Comparison of ENCODE assay signal across 10 cellular contexts in the genomic region with DNA sequence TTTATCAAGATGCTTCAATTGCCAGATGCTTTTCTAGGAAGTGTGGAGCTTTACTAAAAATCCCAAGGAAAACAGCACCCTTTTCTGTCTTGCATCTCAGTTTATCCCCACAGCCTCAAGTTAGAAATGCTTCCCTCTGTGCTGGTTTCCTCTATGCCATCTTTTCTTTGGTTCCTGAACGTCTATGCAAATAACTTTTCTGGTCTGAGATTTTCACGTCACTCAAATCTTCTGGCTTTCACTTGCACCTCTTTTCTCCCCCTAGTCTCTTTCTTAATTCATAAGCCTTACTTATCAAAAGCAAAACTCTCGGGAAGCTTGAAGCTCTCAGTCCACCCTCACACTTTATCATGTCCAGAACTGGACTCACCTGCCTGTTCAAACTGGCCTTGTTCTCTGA. TPM values are rescaled to one million over a fixed set of nuclear protein-coding genes. Genes with fewer than 3 reads are reported as not detected.
DNase-seq lines count a peak whose midpoint lies in the region; ATAC-seq and TF ChIP-seq lines count a peak whose summit lies in the region.
"Had no signal": no experiment of that assay in that cellular context is flagged by ENCODE, and none has a peak within 500 bp of the region (broad histone marks: within the 10 kb centered on the region; RNA-seq: fewer than 3 reads in every experiment).

No MANE protein-coding gene starts in this region.

- H3K27ac ChIP-seq in OCI-LY7 (ENCODE audit: low read depth, low read length, poor library complexity, severe bottlenecking) (peak overlapping the region; percentile 93), thymus (ENCODE audit: low read depth) (peak overlapping the region; percentile 92)

- no peak for ATAC-seq in central memory CD8-positive, alpha-beta T cell (replicated peaks; ENCODE audit: extremely low read depth, poor library complexity, severe bottlenecking)

- H3K4me1 Mint-ChIP-seq in activated naive CD4-positive, alpha-beta T cell treated with anti-CD3 and anti-CD28 coated beads for 36 hours (ENCODE audit: low read depth), result peaks cover 99% of the 10 kb centered on the region
- H3K4me1 Mint-ChIP-seq in central memory CD8-positive, alpha-beta T cell, result peaks cover 96% of the 10 kb centered on the region

- peak overlapping the region; percentile 30; the same call in 1 of the 2 replicates for H2AFZ ChIP-seq in OCI-LY7 (ENCODE audit: low read length)

- no peaks in the 10 kb centered on the region for H3K9me3 Mint-ChIP-seq in activated naive CD4-positive, alpha-beta T cell treated with anti-CD3 and anti-CD28 coated beads for 36 hours
- H3K9me3 Mint-ChIP-seq in central memory CD8-positive, alpha-beta T cell, result no peaks in the 10 kb centered on the region

- peaks cover 10% of the 10 kb centered on the region for H3K36me3 Mint-ChIP-seq in activated naive CD4-positive, alpha-beta T cell treated with anti-CD3 and anti-CD28 coated beads for 36 hours (ENCODE audit: low read depth)
- peaks cover 27% of the 10 kb centered on the region for H3K36me3 Mint-ChIP-seq in central memory CD8-positive, alpha-beta T cell (ENCODE audit: insufficient read depth)

- H3K36me3 ChIP-seq in OCI-LY7 (ENCODE audit: insufficient read depth, low read length) (no peaks in the 10 kb centered on the region), thymus (ENCODE audit: control insufficient read depth, insufficient read depth) (no peaks in the 10 kb centered on the region)

- H3K79me2 ChIP-seq in OCI-LY7 (ENCODE audit: insufficient read depth, low read depth, low read length), result peaks cover 50% of the 10 kb centered on the region

- intact Hi-C loops in activated naive CD4-positive, alpha-beta T cell treated with anti-CD3 and anti-CD28 coated beads for 36 hours (cut with micrococcal nuclease), result loop anchor here (5.0 to 10.0 kb wide), 2 partner anchors 516 to 1316 kb away; a partner anchor contains a TSS
- intact Hi-C loops in OCI-LY7 (cut with micrococcal nuclease; ENCODE audit: unreplicated experiment), result loop anchor here (5.0 to 10.0 kb wide), 4 partner anchors 139 to 1356 kb away; a partner anchor contains a TSS

- CTCF ChIA-PET in activated naive CD4-positive, alpha-beta T cell treated with anti-CD3 and anti-CD28 coated beads for 36 hours (lab: Charles Lee), result interaction anchor here (0.6 to 2.2 kb wide), 10 partner anchors 11 to 175 kb away, joined by 3 to 8 read pairs (median 3); no protein-coding TSS in a partner anchor
- CTCF ChIA-PET in OCI-LY7 (lab: Charles Lee; ENCODE audit: unreplicated experiment), result no interaction called here

- no TSS peak for BruUV-seq in OCI-LY7 (replicated peaks; lab: Mats Ljungman, UMichigan)

- H3K27ac Mint-ChIP-seq in activated naive CD4-positive, alpha-beta T cell treated with anti-CD3 and anti-CD28 coated beads for 36 hours, result peak overlapping the region; percentile 95
- peak overlapping the region; percentile 97 for H3K27ac Mint-ChIP-seq in central memory CD8-positive, alpha-beta T cell (ENCODE audit: low read depth)

- H3K4me1 ChIP-seq in OCI-LY7 (ENCODE audit: insufficient read depth, low read length, poor library complexity, severe bottlenecking) (peaks cover 100% of the 10 kb centered on the region), thymus (ENCODE audit: control insufficient read depth, insufficient read depth, low read length) (peaks cover 54% of the 10 kb centered on the region)

- no peak for DNase-seq in activated naive CD4-positive, alpha-beta T cell treated with anti-CD3 and anti-CD28 coated beads for 36 hours
- no peak for DNase-seq in activated naive CD4-positive, alpha-beta T cell treated with anti-CD3 and anti-CD28 coated beads, Interleukin-2, amount 50 U/mL, for 16 hours
- peak; percentile 47 for DNase-seq in OCI-LY7 (ENCODE audit: low spot score)
- no peak for DNase-seq in central memory CD8-positive, alpha-beta T cell (ENCODE audit: low spot score in 2 of 2)
- no peak for DNase-seq in globus pallidus (ENCODE audit: low spot score)
- no peak for DNase-seq in NCI-H69 (lab: John Stamatoyannopoulos, UW)
- DNase-seq in stimulated activated CD4-positive, alpha-beta T cell treated with anti-CD3 and anti-CD28 coated beads, Interleukin-4, amount 100 ng/mL, for 4 hours, result no peak
- DNase-seq: amygdala, SIG-M5 had no signal

- peak overlapping the region; percentile 99 for H3K4me2 ChIP-seq in OCI-LY7 (ENCODE audit: low read length)

- H3K9me3 ChIP-seq in OCI-LY7 (ENCODE audit: low read length), result no peaks in the 10 kb centered on the region
- H3K9me3 ChIP-seq in thymus (ENCODE audit: control insufficient read depth), result no peaks in the 10 kb centered on the region

- no peaks in the 10 kb centered on the region for H4K20me1 ChIP-seq in OCI-LY7 (ENCODE audit: insufficient read depth, low read length)

- POLR2A ChIA-PET in OCI-LY7 (lab: Charles Lee), result interaction anchor here (0.7 to 4.1 kb wide), 13 partner anchors 8 to 139 kb away, joined by 3 to 21 read pairs (median 5); no protein-coding TSS in a partner anchor

- TF ChIP-seq CTCF in OCI-LY7 (conservative IDR thresholded peaks at IDR 0.05; ENCODE audit: low read length), result no peak

- H3K27me3 Mint-ChIP-seq in activated naive CD4-positive, alpha-beta T cell treated with anti-CD3 and anti-CD28 coated beads for 36 hours (ENCODE audit: low read depth), result no peaks in the 10 kb centered on the region
- no peaks in the 10 kb centered on the region for H3K27me3 Mint-ChIP-seq in central memory CD8-positive, alpha-beta T cell

- H3K4me3 Mint-ChIP-seq in activated naive CD4-positive, alpha-beta T cell treated with anti-CD3 and anti-CD28 coated beads for 36 hours, result peak overlapping the region; percentile 7
- H3K4me3 Mint-ChIP-seq in central memory CD8-positive, alpha-beta T cell, result peak overlapping the region; percentile 94

- no peaks in the 10 kb centered on the region for H3K27me3 ChIP-seq in thymus (ENCODE audit: control insufficient read depth, insufficient read depth)

- no peaks in the 10 kb centered on the region for H3K9me2 ChIP-seq in OCI-LY7 (ENCODE audit: insufficient read depth, low read length)

- H3K4me3 ChIP-seq in OCI-LY7 (ENCODE audit: low read depth, low read length, poor library complexity, severe bottlenecking) (peak overlapping the region; percentile 67), thymus (ENCODE audit: low read length) (no peak overlapping the region)

- 87% methylated on average over 3 of the region's 3 CpGs for WGBS in thymus

RNA-seq across cellular contexts. Expression of a gene that starts 33.9 kb away (rescaled TPM):
- 10 to 100 TPM; 43.0 to 46.7 TPM for total RNA-seq in activated naive CD4-positive, alpha-beta T cell treated with anti-CD3 and anti-CD28 coated beads for 36 hours
- 18.6 and 22.3 TPM in 2 replicates for total RNA-seq in OCI-LY7 (2014; rRNA removed; shearing (Covaris generic))
- 37.7 and 43.8 TPM in 2 replicates for total RNA-seq in OCI-LY7 (2022)
- 31.7 TPM for polyA plus RNA-seq in thymus
